Comparison of ENCODE assay signal across 18 cellular contexts in the genomic region with DNA sequence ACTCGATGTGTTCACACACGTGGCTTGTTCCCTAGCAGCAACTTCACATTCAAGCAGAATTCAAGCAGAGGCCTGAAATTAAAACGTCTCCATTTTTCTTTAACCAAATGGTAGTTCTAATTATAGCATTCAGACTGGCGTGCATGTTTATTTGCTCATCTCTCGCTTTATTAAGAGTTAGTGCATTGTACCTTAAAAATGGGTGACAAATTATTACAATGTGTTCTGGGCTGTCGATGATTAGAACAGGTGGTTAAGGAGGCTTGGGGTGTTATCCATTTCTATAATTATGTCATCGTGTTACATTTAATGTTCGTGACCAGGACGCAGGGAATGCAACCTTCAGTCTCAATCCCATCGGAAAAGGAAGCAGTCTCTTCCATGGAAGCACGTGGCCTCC. TPM values are rescaled to one million over a fixed set of nuclear protein-coding genes. Genes with fewer than 3 reads are reported as not detected.
DNase-seq lines count a peak whose midpoint lies in the region; ATAC-seq and TF ChIP-seq lines count a peak whose summit lies in the region.
"Had no signal": no experiment of that assay in that cellular context is flagged by ENCODE, and none has a peak within 500 bp of the region (broad histone marks: within the 10 kb centered on the region; RNA-seq: fewer than 3 reads in every experiment).

No MANE protein-coding gene starts in this region.

- no peaks in the 10 kb centered on the region for H3K36me3 ChIP-seq in endocrine pancreas (ENCODE audit: control insufficient read depth, insufficient read depth, low read length)
- H3K36me3 ChIP-seq in smooth muscle cell (ENCODE audit: low read depth) = no peaks in the 10 kb centered on the region
- H3K36me3 ChIP-seq: MG63 had no signal

- WGBS in smooth muscle cell (ENCODE audit: low lambda C conversion rate) = 90% methylated on average over 11 of the region's 11 CpGs

- no peaks in the 10 kb centered on the region for H3K27me3 ChIP-seq in endocrine pancreas (ENCODE audit: control insufficient read depth, insufficient read depth, low read length)
- peaks cover 8% of the 10 kb centered on the region for H3K27me3 ChIP-seq in smooth muscle cell (ENCODE audit: low read depth)
- H3K27me3 ChIP-seq: MG63 had no signal

- no peaks in the 10 kb centered on the region for H4K20me1 ChIP-seq in smooth muscle cell (ENCODE audit: low read depth)

- H3K4me1 ChIP-seq in endocrine pancreas (ENCODE audit: control insufficient read depth, insufficient read depth, low read length) (peaks cover 11% of the 10 kb centered on the region), smooth muscle cell (ENCODE audit: low read depth) (no peaks in the 10 kb centered on the region)

- H3K36me3 Mint-ChIP-seq in HFFc6 (ENCODE audit: low read depth) = no peaks in the 10 kb centered on the region

- no peaks in the 10 kb centered on the region for H3K9me3 Mint-ChIP-seq in HFFc6
- H3K9me3 Mint-ChIP-seq: CD4-positive, alpha-beta T cell had no signal

- H3K27ac Mint-ChIP-seq in HFFc6 = peak overlapping the region; percentile 13; the same call in 1 of the 2 replicates
- H3K27ac Mint-ChIP-seq: B cell; CD4-positive, alpha-beta T cell; T-helper 17 cell had no signal

- no peak overlapping the region for H3K4me3 Mint-ChIP-seq in HFFc6
- H3K4me3 Mint-ChIP-seq: B cell; CD4-positive, alpha-beta T cell; T-helper 17 cell had no signal

- H3K27me3 Mint-ChIP-seq in HFFc6 (ENCODE audit: insufficient read depth) = peaks cover 27% of the 10 kb centered on the region
- H3K27me3 Mint-ChIP-seq: CD4-positive, alpha-beta T cell had no signal

- no peaks in the 10 kb centered on the region for H3F3A ChIP-seq in smooth muscle cell (ENCODE audit: low read depth)

- H3K79me2 ChIP-seq in smooth muscle cell (ENCODE audit: low read depth) = no peaks in the 10 kb centered on the region

- no peak for ATAC-seq in HG03108 (IDR thresholded peaks at IDR 0.05; ENCODE audit: unreplicated experiment)
- ATAC-seq: T-helper 17 cell had no signal

- H3K4me2 ChIP-seq in smooth muscle cell = no peak overlapping the region

- peak overlapping the region; percentile 16 for H3K4me3 ChIP-seq in endocrine pancreas (ENCODE audit: control insufficient read depth, insufficient read depth, low read length)
- no peak overlapping the region for H3K4me3 ChIP-seq in smooth muscle cell
- H3K4me3 ChIP-seq: MG63 had no signal

- H3K9me3 ChIP-seq in endocrine pancreas (ENCODE audit: control insufficient read depth, low read length) (no peaks in the 10 kb centered on the region), smooth muscle cell (replicated peaks; ENCODE audit: low read depth) (no peaks in the 10 kb centered on the region)
- H3K9me3 ChIP-seq: MG63 had no signal

- DNase-seq in HFFc6 (no peak), NCI-H1417 (lab: John Stamatoyannopoulos, UW) (peak in 2 of 3 experiments; percentile 78 to 95), NCI-H69 (lab: John Stamatoyannopoulos, UW) (peak; percentile 50), DMS 273 treated with DMSO at 0.1 percent for 48 hours (lab: John Stamatoyannopoulos, UW) (no peak), smooth muscle cell (lab: John Stamatoyannopoulos, UW; ENCODE audit: unreplicated experiment) (no peak)
- DNase-seq: Calu3; CD4-positive, alpha-beta T cell; DMS79 treated with DMSO at 0.1 percent for 48 hours; H7; Karpas-422; NCI-H2227 treated with DMSO at 0.1 percent for 48 hours; OCI-M1; RPMI8226; T-helper 17 cell had no signal

- peaks cover 19% of the 10 kb centered on the region for H3K4me1 Mint-ChIP-seq in HFFc6 (ENCODE audit: low read depth)
- H3K4me1 Mint-ChIP-seq: B cell had no signal

- no peak for TF ChIP-seq CTCF in HFFc6 (IDR thresholded peaks at IDR 0.05)
- TF ChIP-seq CTCF in smooth muscle cell (IDR thresholded peaks at IDR 0.05; ENCODE audit: borderline replicate concordance, insufficient read depth, poor library complexity, severe bottlenecking) = no peak

- no peak overlapping the region for H2AFZ ChIP-seq in smooth muscle cell (ENCODE audit: low read depth)

- no peak overlapping the region for H3K27ac ChIP-seq in smooth muscle cell (ENCODE audit: low read depth)

- H3K9ac ChIP-seq in endocrine pancreas (ENCODE audit: control insufficient read depth, insufficient read depth, low read length) (no peak overlapping the region), smooth muscle cell (ENCODE audit: low read depth) (no peak overlapping the region)

RNA-seq across cellular contexts. Expression of gene SLC66A3, which starts 57.3 kb away (rescaled TPM):
- total RNA-seq in HFFc6 (2021; fragmentation: NEBNext Ultra II Directional; extraction: Animal tissue kit (Norgen Biotek cat#: 25700)) = 10 to 100 TPM; 11.4 to 17.4 (median 13.0) TPM
- 37.2 and 41.0 TPM in 2 replicates for total RNA-seq in smooth muscle cell
- polyA plus RNA-seq in smooth muscle cell = 27.4 and 33.5 TPM in 2 replicates

Comparison
In these comparisons a context has a peak if more than half of its experiments do, and no peak if none do; other contexts are left out.
1. DNase-seq: peak in NCI-H1417 (2 of 3) and NCI-H69 (single experiment); none in HFFc6 (single experiment), DMS 273 treated with DMSO at 0.1 percent for 48 hours (single experiment) and smooth muscle cell (single experiment).